ENCODE assay signal across 8 cellular contexts in the genomic region with DNA sequence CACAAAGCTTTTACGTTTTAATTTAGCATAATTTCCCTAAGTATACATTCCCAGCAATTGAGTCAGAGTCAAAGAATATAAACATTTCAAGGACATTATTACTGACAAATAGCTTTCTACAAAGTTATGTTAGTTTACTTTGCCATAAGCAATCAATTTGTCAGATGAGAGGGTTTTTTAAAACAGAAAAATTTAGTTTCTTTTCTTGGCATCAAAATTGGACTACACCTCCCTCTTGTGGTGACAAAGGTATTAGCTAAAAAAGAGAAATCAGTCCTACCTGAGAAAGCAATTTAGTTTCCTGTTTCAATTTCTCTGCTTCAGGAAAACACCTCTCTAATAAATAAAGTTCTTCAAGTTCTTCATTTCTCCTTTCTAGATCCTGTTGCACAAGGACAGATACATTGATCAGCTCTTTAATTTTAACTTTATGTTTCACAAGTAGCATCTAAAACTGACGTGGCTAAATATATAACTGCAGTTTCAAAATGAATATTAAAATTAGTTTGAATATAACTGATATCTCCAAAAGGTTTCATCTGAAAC. TPM values are rescaled to one million over a fixed set of nuclear protein-coding genes. Genes with fewer than 3 reads are reported as not detected.
DNase-seq lines count a peak whose midpoint lies in the region; ATAC-seq and TF ChIP-seq lines count a peak whose summit lies in the region.

No MANE protein-coding gene starts in this region.

- no peaks in the 10 kb centered on the region for H3K36me3 ChIP-seq in effector memory CD4-positive, alpha-beta T cell (ENCODE audit: control insufficient read depth, insufficient read depth, low read length)
- H3K36me3 ChIP-seq in neutrophil (no peaks in the 10 kb centered on the region), aorta (ENCODE audit: control insufficient read depth in 1 of 2, insufficient read depth in 2 of 2, low read length in 1 of 2) (no peaks in the 10 kb centered on the region)

- ATAC-seq in HG02938 (IDR thresholded peaks at IDR 0.05; ENCODE audit: unreplicated experiment) (peak; percentile 49), aorta (ENCODE audit: low FRiP score) (no peak), HG02970 (IDR thresholded peaks at IDR 0.05; ENCODE audit: low FRiP score, unreplicated experiment) (no peak)

- peak overlapping the region; percentile 24 for H3K4me3 ChIP-seq in effector memory CD4-positive, alpha-beta T cell (ENCODE audit: insufficient read depth, low read depth, low read length, poor library complexity, severe bottlenecking)
- H3K4me3 ChIP-seq in neutrophil (ENCODE audit: low read depth in 1 of 2, low read length in 1 of 2) (no peak overlapping the region), aorta (ENCODE audit: low read length in 2 of 2) (no peak overlapping the region)

- H3K27me3 ChIP-seq in effector memory CD4-positive, alpha-beta T cell (replicated peaks; ENCODE audit: control insufficient read depth, insufficient read depth, low read length, poor library complexity, severe bottlenecking), result no peaks in the 10 kb centered on the region
- H3K27me3 ChIP-seq in neutrophil, result no peaks in the 10 kb centered on the region
- no peaks in the 10 kb centered on the region for H3K27me3 ChIP-seq in aorta (ENCODE audit: control insufficient read depth in 1 of 2, insufficient read depth in 2 of 2, low read length in 1 of 2)

- no peaks in the 10 kb centered on the region for H3K9me3 ChIP-seq in effector memory CD4-positive, alpha-beta T cell (ENCODE audit: control insufficient read depth, low read length)
- H3K9me3 ChIP-seq in neutrophil, result no peaks in the 10 kb centered on the region
- H3K9me3 ChIP-seq in aorta (ENCODE audit: control insufficient read depth, low read length), result no peaks in the 10 kb centered on the region

- DNase-seq in AG20443 (ENCODE audit: low spot score) (peak; percentile 39), NOMO-1 treated with DMSO at 0.1 percent for 48 hours (lab: John Stamatoyannopoulos, UW; ENCODE audit: unreplicated experiment) (peak; percentile 42), aorta (no peak)
- DNase-seq in effector memory CD4-positive, alpha-beta T cell, result no peak

- no peak overlapping the region for H3K27ac ChIP-seq in effector memory CD4-positive, alpha-beta T cell (ENCODE audit: insufficient read depth, low read length, poor library complexity, severe bottlenecking)
- H3K27ac ChIP-seq in neutrophil (no peak overlapping the region), aorta (ENCODE audit: low read depth in 1 of 2, low read length in 2 of 2) (no peak overlapping the region)

- WGBS in aorta, 2 donors, result 58 to 62% methylated on average over 2 of the region's 2 CpGs

- peak; percentile 49; the same call in 1 of the 2 replicates for TF ChIP-seq CTCF in GM12874 (IDR thresholded peaks at IDR 0.05; ENCODE audit: insufficient read depth, low read depth, low read length)
- TF ChIP-seq CTCF in neutrophil (IDR thresholded peaks at IDR 0.05), result peak; percentile 44

- no peaks in the 10 kb centered on the region for H3K4me1 ChIP-seq in effector memory CD4-positive, alpha-beta T cell (ENCODE audit: control insufficient read depth, insufficient read depth, low read length, poor library complexity, severe bottlenecking)
- H3K4me1 ChIP-seq in neutrophil (ENCODE audit: control insufficient read depth in 1 of 2, insufficient read depth in 1 of 2, low read depth in 1 of 2, low read length in 1 of 2), result peaks cover 3 to 4% of the 10 kb centered on the region in 2 experiments
- H3K4me1 ChIP-seq in aorta (ENCODE audit: control insufficient read depth in 1 of 2, insufficient read depth in 2 of 2, low read length in 2 of 2), result no peaks in the 10 kb centered on the region

- intact Hi-C loops in aorta (cut with DNase I), result no loop called here

RNA-seq across cellular contexts. Expression of a gene that starts 39.9 kb away (rescaled TPM):
- 1 to 10 TPM in 1 of 2 donors, under 1 TPM in 1; 0.24 to 1.2 TPM for total RNA-seq in aorta
- under 1 TPM in 1 of 2 donors, not detected in 1; 0.64 TPM for polyA plus RNA-seq in aorta

RNA-seq across cellular contexts. Expression of a gene that starts 39.9 kb away (rescaled TPM):
- 10 to 100 TPM; 21.3 to 25.3 TPM for total RNA-seq in aorta
- polyA plus RNA-seq in aorta, result 10 to 100 TPM; 35.0 to 41.9 TPM

Comparison
In these comparisons a context has a peak if more than half of its experiments do, and no peak if none do; other contexts are left out.
1. DNase-seq: peak in AG20443 (single experiment) and NOMO-1 treated with DMSO at 0.1 percent for 48 hours (single experiment); none in effector memory CD4-positive, alpha-beta T cell (0 of 3) and aorta (0 of 2).